ENCODE assay signal across 23 cellular contexts in the genomic region with DNA sequence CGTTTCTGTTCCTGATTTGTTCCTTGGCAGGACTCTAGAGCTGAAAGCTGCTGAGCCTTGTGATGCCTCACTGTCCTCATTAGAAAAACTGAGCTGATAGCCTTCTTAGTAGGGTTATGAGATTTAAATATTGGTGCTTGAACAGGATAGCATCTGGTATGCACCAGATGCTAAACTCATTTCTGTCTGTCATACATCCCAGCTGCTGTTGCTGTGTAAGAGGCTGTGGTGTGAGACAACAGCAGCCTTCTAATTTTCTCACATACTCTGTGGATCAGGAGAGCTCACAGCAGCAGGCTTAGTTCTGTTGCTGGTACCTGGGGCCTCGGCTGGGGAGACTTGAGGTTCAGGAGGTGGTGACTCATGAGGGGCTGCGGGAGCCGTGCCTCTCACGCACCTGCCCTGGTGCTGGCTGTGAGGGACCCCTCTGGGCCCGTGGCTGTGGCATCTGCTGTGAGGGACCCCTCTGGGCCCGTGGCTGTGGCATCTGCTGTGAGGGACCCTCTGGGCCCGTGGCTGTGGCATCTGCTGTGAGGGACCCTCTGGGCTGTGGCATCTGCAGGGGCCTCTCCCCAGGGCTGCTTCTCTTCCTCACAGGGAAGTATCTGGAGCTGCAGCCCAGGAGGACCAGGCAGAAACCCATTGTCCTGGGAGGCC. TPM values are rescaled to one million over a fixed set of nuclear protein-coding genes. Genes with fewer than 3 reads are reported as not detected.
DNase-seq lines count a peak whose midpoint lies in the region; ATAC-seq and TF ChIP-seq lines count a peak whose summit lies in the region.
"Had no signal": no experiment of that assay in that cellular context is flagged by ENCODE, and none has a peak within 500 bp of the region (broad histone marks: within the 10 kb centered on the region; RNA-seq: fewer than 3 reads in every experiment).

No MANE protein-coding gene starts in this region.

- no peak for DNase-seq in activated CD8-positive, alpha-beta memory T cell treated with anti-CD3 and anti-CD28 coated beads, Interleukin-2, amount 10 ng/mL, durations not matched to agents 7 days and 5 days
- no peak for DNase-seq in activated CD8-positive, alpha-beta memory T cell treated with anti-CD3 and anti-CD28 coated beads, Interleukin-2, amount 50 U/mL, for 48 hours
- DNase-seq in NCI-H1694 treated with DMSO at 0.1 percent for 48 hours (lab: John Stamatoyannopoulos, UW): peak; percentile 90
- peak; percentile 49 for DNase-seq in coronary artery (ENCODE audit: low spot score)
- DNase-seq in gastrocnemius medialis: no peak
- no peak for DNase-seq in activated CD4-positive, alpha-beta memory T cell treated with anti-CD3 and anti-CD28 coated beads, Interleukin-2, amount 10 ng/mL, durations not matched to agents 7 days and 5 days
- DNase-seq in inferior parietal cortex (ENCODE audit: extremely low spot score): no peak
- DNase-seq in globus pallidus (ENCODE audit: low spot score): no peak
- DNase-seq: activated CD4-positive, CD25-positive, alpha-beta regulatory T cell; C1 segment of cervical spinal cord; effector CD8-positive, alpha-beta T cell; islet precursor cell; naive thymus-derived CD8-positive, alpha-beta T cell; NCI-H2029; NCI-H510A treated with DMSO at 0.1 percent for 48 hours; SIG-M5; stimulated activated CD4-positive, alpha-beta T cell treated with anti-CD3 and anti-CD28 coated beads, Interleukin-12 subunit alpha, Interleukin-12 subunit beta, amount 100 ng/mL, for 4 hours; T-helper 2 cell; tibial artery had no signal

- CTCF ChIA-PET in activated CD8-positive, alpha-beta memory T cell treated with anti-CD3 and anti-CD28 coated beads, Interleukin-2, amount 10 ng/mL, durations not matched to agents 7 days and 5 days (lab: Charles Lee): interaction anchor here (1.4 kb wide), 1 partner anchor 108 kb away, joined by 5 read pairs; no protein-coding TSS in a partner anchor
- CTCF ChIA-PET in activated CD4-positive, alpha-beta memory T cell treated with anti-CD3 and anti-CD28 coated beads, Interleukin-2, amount 10 ng/mL, durations not matched to agents 7 days and 5 days (lab: Charles Lee): interaction anchor here (1.0 to 1.5 kb wide), 2 partner anchors 10 to 108 kb away, joined by 3 read pairs; no protein-coding TSS in a partner anchor

- H3K9me3 ChIP-seq in gastrocnemius medialis: no peaks in the 10 kb centered on the region
- H3K9me3 ChIP-seq: prostate gland, tibial artery had no signal

- POLR2A ChIA-PET in activated CD4-positive, alpha-beta memory T cell treated with anti-CD3 and anti-CD28 coated beads, Interleukin-2, amount 10 ng/mL, durations not matched to agents 7 days and 5 days (lab: Charles Lee): interaction anchor here (1.0 to 2.7 kb wide), 2 partner anchors 11 to 39 kb away, joined by 3 to 6 read pairs; a partner anchor contains a TSS

- H3K27ac Mint-ChIP-seq in activated CD8-positive, alpha-beta memory T cell treated with anti-CD3 and anti-CD28 coated beads, Interleukin-2, amount 10 ng/mL, durations not matched to agents 7 days and 5 days: no peak overlapping the region
- no peak overlapping the region for H3K27ac Mint-ChIP-seq in activated CD4-positive, alpha-beta memory T cell treated with anti-CD3 and anti-CD28 coated beads, Interleukin-2, amount 10 ng/mL, durations not matched to agents 7 days and 5 days
- H3K27ac Mint-ChIP-seq: activated T-helper 17 cell treated with anti-CD3 and anti-CD28 coated beads, Interleukin-2, amount 50 U/mL, for 72 hours had no signal

- in situ Hi-C loops in gastrocnemius medialis (cut with MboI; ENCODE audit: low sequenced_read_pairs in 4 of 4): no loop called here

- no peaks in the 10 kb centered on the region for H3K9me3 Mint-ChIP-seq in activated CD8-positive, alpha-beta memory T cell treated with anti-CD3 and anti-CD28 coated beads, Interleukin-2, amount 10 ng/mL, durations not matched to agents 7 days and 5 days (ENCODE audit: low read depth)
- no peaks in the 10 kb centered on the region for H3K9me3 Mint-ChIP-seq in activated CD4-positive, alpha-beta memory T cell treated with anti-CD3 and anti-CD28 coated beads, Interleukin-2, amount 10 ng/mL, durations not matched to agents 7 days and 5 days
- H3K9me3 Mint-ChIP-seq: activated T-helper 17 cell treated with anti-CD3 and anti-CD28 coated beads, Interleukin-2, amount 50 U/mL, for 72 hours; naive thymus-derived CD8-positive, alpha-beta T cell had no signal

- peaks cover 10% of the 10 kb centered on the region for H3K36me3 Mint-ChIP-seq in activated CD8-positive, alpha-beta memory T cell treated with anti-CD3 and anti-CD28 coated beads, Interleukin-2, amount 10 ng/mL, durations not matched to agents 7 days and 5 days
- H3K36me3 Mint-ChIP-seq in activated CD4-positive, alpha-beta memory T cell treated with anti-CD3 and anti-CD28 coated beads, Interleukin-2, amount 10 ng/mL, durations not matched to agents 7 days and 5 days (ENCODE audit: low read depth): peaks cover 7% of the 10 kb centered on the region

- H3K4me3 ChIP-seq in coronary artery: no peak overlapping the region
- no peak overlapping the region for H3K4me3 ChIP-seq in gastrocnemius medialis
- H3K4me3 ChIP-seq: hepatocyte, prostate gland, tibial artery had no signal

- intact Hi-C loops in gastrocnemius medialis (cut with DNase I; ENCODE audit: low total_unique reads): loop anchor here (10.0 kb wide), 1 partner anchor 84 kb away; no protein-coding TSS in a partner anchor

- ATAC-seq in activated CD8-positive, alpha-beta memory T cell treated with anti-CD3 and anti-CD28 coated beads, Interleukin-2, amount 10 ng/mL, durations not matched to agents 7 days and 5 days: peak; percentile 11
- no peak for ATAC-seq in gastrocnemius medialis
- ATAC-seq: activated T-helper 17 cell treated with anti-CD3 and anti-CD28 coated beads, Interleukin-2, amount 50 U/mL, for 72 hours; HepG2; naive thymus-derived CD8-positive, alpha-beta T cell had no signal

- H3K36me3 ChIP-seq in gastrocnemius medialis: peaks cover 0 to 26% of the 10 kb centered on the region in 2 donors

- no peaks in the 10 kb centered on the region for H3K27me3 ChIP-seq in gastrocnemius medialis
- H3K27me3 ChIP-seq: hepatocyte, tibial artery had no signal

- no peak overlapping the region for H3K4me3 Mint-ChIP-seq in activated CD8-positive, alpha-beta memory T cell treated with anti-CD3 and anti-CD28 coated beads, Interleukin-2, amount 10 ng/mL, durations not matched to agents 7 days and 5 days
- H3K4me3 Mint-ChIP-seq in activated CD4-positive, alpha-beta memory T cell treated with anti-CD3 and anti-CD28 coated beads, Interleukin-2, amount 10 ng/mL, durations not matched to agents 7 days and 5 days: no peak overlapping the region
- H3K4me3 Mint-ChIP-seq: activated T-helper 17 cell treated with anti-CD3 and anti-CD28 coated beads, Interleukin-2, amount 50 U/mL, for 72 hours; naive thymus-derived CD8-positive, alpha-beta T cell had no signal

- H3K27me3 Mint-ChIP-seq in activated CD8-positive, alpha-beta memory T cell treated with anti-CD3 and anti-CD28 coated beads, Interleukin-2, amount 10 ng/mL, durations not matched to agents 7 days and 5 days: no peaks in the 10 kb centered on the region
- no peaks in the 10 kb centered on the region for H3K27me3 Mint-ChIP-seq in activated CD4-positive, alpha-beta memory T cell treated with anti-CD3 and anti-CD28 coated beads, Interleukin-2, amount 10 ng/mL, durations not matched to agents 7 days and 5 days
- H3K27me3 Mint-ChIP-seq: activated T-helper 17 cell treated with anti-CD3 and anti-CD28 coated beads, Interleukin-2, amount 50 U/mL, for 72 hours; naive thymus-derived CD8-positive, alpha-beta T cell had no signal

- no peak overlapping the region for H3K27ac ChIP-seq in coronary artery
- peak overlapping the region; percentile 17 to 65 (median 54) for H3K27ac ChIP-seq in gastrocnemius medialis
- H3K27ac ChIP-seq: hepatocyte, prostate gland had no signal

- no peak for TF ChIP-seq POLR2A in gastrocnemius medialis (IDR thresholded peaks at IDR 0.05)

- H3K4me1 ChIP-seq in gastrocnemius medialis: peaks cover 11 to 13% of the 10 kb centered on the region in 2 donors
- H3K4me1 ChIP-seq: prostate gland had no signal

- peaks cover 29% of the 10 kb centered on the region for H3K4me1 Mint-ChIP-seq in activated CD8-positive, alpha-beta memory T cell treated with anti-CD3 and anti-CD28 coated beads, Interleukin-2, amount 10 ng/mL, durations not matched to agents 7 days and 5 days
- peaks cover 22% of the 10 kb centered on the region for H3K4me1 Mint-ChIP-seq in activated CD4-positive, alpha-beta memory T cell treated with anti-CD3 and anti-CD28 coated beads, Interleukin-2, amount 10 ng/mL, durations not matched to agents 7 days and 5 days

- TF ChIP-seq CTCF in coronary artery (IDR thresholded peaks at IDR 0.05) (no peak), gastrocnemius medialis (IDR thresholded peaks at IDR 0.05 in 4 of 5, conservative IDR thresholded peaks at IDR 0.05 in 1 of 5) (no peak)

RNA-seq across cellular contexts. Expression of a gene that starts 12.5 kb away (rescaled TPM):
- 10 to 100 TPM; 10.7 to 15.6 TPM for total RNA-seq in activated CD8-positive, alpha-beta memory T cell treated with anti-CD3 and anti-CD28 coated beads, Interleukin-2, amount 10 ng/mL, durations not matched to agents 7 days and 5 days
- 10 to 100 TPM in 3 of 4 donors, 1 to 10 TPM in 1; 7.8 to 16.6 (median 11.0) TPM for total RNA-seq in gastrocnemius medialis
- 10 to 100 TPM; 12.2 to 16.1 TPM for total RNA-seq in activated CD4-positive, alpha-beta memory T cell treated with anti-CD3 and anti-CD28 coated beads, Interleukin-2, amount 10 ng/mL, durations not matched to agents 7 days and 5 days

RNA-seq across cellular contexts. Expression of a gene that starts 39.6 kb away (rescaled TPM):
- 10 to 100 TPM; 79.8 to 86.0 TPM for total RNA-seq in activated CD8-positive, alpha-beta memory T cell treated with anti-CD3 and anti-CD28 coated beads, Interleukin-2, amount 10 ng/mL, durations not matched to agents 7 days and 5 days
- total RNA-seq in gastrocnemius medialis: 100 to 1,000 TPM in 1 of 4 donors, 10 to 100 TPM in 3; 67.5 to 106 (median 74.7) TPM
- 100 to 1,000 TPM; 128 to 133 TPM for total RNA-seq in activated CD4-positive, alpha-beta memory T cell treated with anti-CD3 and anti-CD28 coated beads, Interleukin-2, amount 10 ng/mL, durations not matched to agents 7 days and 5 days

Comparison
In these comparisons a context has a peak if more than half of its experiments do, and no peak if none do; other contexts are left out.
1. DNase-seq: peak in NCI-H1694 treated with DMSO at 0.1 percent for 48 hours (single experiment) and coronary artery (single experiment); none in activated CD8-positive, alpha-beta memory T cell treated with anti-CD3 and anti-CD28 coated beads, Interleukin-2, amount 10 ng/mL, durations not matched to agents 7 days and 5 days (single experiment), activated CD8-positive, alpha-beta memory T cell treated with anti-CD3 and anti-CD28 coated beads, Interleukin-2, amount 50 U/mL, for 48 hours (single experiment), gastrocnemius medialis (0 of 2), activated CD4-positive, alpha-beta memory T cell treated with anti-CD3 and anti-CD28 coated beads, Interleukin-2, amount 10 ng/mL, durations not matched to agents 7 days and 5 days (single experiment), inferior parietal cortex (single experiment) and globus pallidus (single experiment).
2. H3K27ac ChIP-seq: peak in gastrocnemius medialis (4 of 4); none in coronary artery (0 of 2).